In the genomic region with DNA sequence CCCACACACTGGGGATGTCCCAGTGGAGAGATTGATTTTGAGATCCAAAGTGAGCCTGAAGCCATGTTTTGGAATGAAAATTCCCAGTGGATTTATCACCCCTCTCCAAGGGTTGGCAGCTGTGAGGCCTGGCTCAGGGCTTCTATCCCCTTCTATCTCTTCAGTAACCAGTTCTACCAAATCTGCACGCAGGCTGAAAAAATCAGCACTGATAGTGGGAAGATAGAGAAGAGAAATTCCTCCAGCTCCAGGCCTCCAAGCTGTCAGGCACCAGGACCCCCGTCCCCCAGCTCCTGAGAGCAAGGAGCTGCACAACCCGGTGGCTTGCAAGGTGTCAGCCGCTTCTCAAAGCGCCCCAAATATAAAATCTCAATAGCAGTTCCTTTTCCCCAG, we compare ENCODE assay signal across 8 cellular contexts. TPM values are rescaled to one million over a fixed set of nuclear protein-coding genes. Genes with fewer than 3 reads are reported as not detected.
DNase-seq lines count a peak whose midpoint lies in the region; ATAC-seq, FAIRE-seq and TF ChIP-seq lines count a peak whose summit lies in the region.

No MANE protein-coding gene starts in this region.

- DNase-seq in A549 (ENCODE audit: low read depth in 1 of 2, low spot score in 1 of 2) (no peak), breast epithelium (ENCODE audit: low spot score in 2 of 2) (no peak), NCI-H1105 (lab: John Stamatoyannopoulos, UW) (no peak)
- DNase-seq in activated effector memory CD4-positive, alpha-beta T cell treated with Interleukin-2 at 50 U/mL for 16 hours, result no peak

- CTCF ChIA-PET in A549 (lab: Yijun Ruan, JAX), result interaction anchor here (0.8 to 34.7 kb wide), 14 partner anchors 14 to 169 kb away, joined by 3 to 685 read pairs (median 4); a partner anchor contains a TSS

- TF ChIP-seq POLR2A in A549 (IDR thresholded peaks at IDR 0.05; ENCODE audit: low read length) (no peak), breast epithelium (IDR thresholded peaks at IDR 0.05) (no peak)

- TF ChIP-seq EP300 in A549 (IDR thresholded peaks at IDR 0.05), result no peak

- peak overlapping the region; percentile 84 for H3K4me2 ChIP-seq in A549

- H3K36me3 ChIP-seq in HUES48 (ENCODE audit: control insufficient read depth, insufficient read depth, low read length) (peaks cover 14% of the 10 kb centered on the region), breast epithelium (no peaks in the 10 kb centered on the region), mucosa of rectum (ENCODE audit: control insufficient read depth in 2 of 2, insufficient read depth in 2 of 2, low read length in 2 of 2) (no peaks in the 10 kb centered on the region)

- H3K27me3 ChIP-seq in HUES48 (ENCODE audit: control insufficient read depth, insufficient read depth, low read length) (no peaks in the 10 kb centered on the region), breast epithelium (no peaks in the 10 kb centered on the region), mucosa of rectum (ENCODE audit: control insufficient read depth in 2 of 2, insufficient read depth in 2 of 2, low read length in 2 of 2) (no peaks in the 10 kb centered on the region)

- H3K9me3 ChIP-seq in A549 (no peaks in the 10 kb centered on the region), HUES48 (ENCODE audit: control insufficient read depth, insufficient read depth, low read length) (no peaks in the 10 kb centered on the region), breast epithelium (no peaks in the 10 kb centered on the region), mucosa of rectum (ENCODE audit: control insufficient read depth in 2 of 2, low read length in 2 of 2) (no peaks in the 10 kb centered on the region)

- intact Hi-C loops in breast epithelium (cut with DNase I; ENCODE audit: low total_unique reads), result no loop called here

- POLR2A ChIA-PET in A549 (lab: Yijun Ruan, JAX), result interaction anchor here (1.4 to 2.0 kb wide), 2 partner anchors 15 to 55 kb away, joined by 5 read pairs; a partner anchor contains a TSS

- H3K9ac ChIP-seq in HUES48 (ENCODE audit: low read depth, low read length), result peak overlapping the region; percentile 69; the same call in 1 of the 2 replicates
- peak overlapping the region; percentile 89 to 91 for H3K9ac ChIP-seq in mucosa of rectum (ENCODE audit: low read depth in 1 of 2, low read length in 2 of 2)

- WGBS in A549 (ENCODE audit: missing lambda C conversion rate), result 41% methylated on average over 5 of the region's 5 CpGs

- H3K4me1 ChIP-seq in A549 (peaks cover 19% of the 10 kb centered on the region), HUES48 (ENCODE audit: control insufficient read depth, insufficient read depth, low read length) (peaks cover 16% of the 10 kb centered on the region), breast epithelium (peaks cover 5 to 8% of the 10 kb centered on the region in 2 donors), mucosa of rectum (ENCODE audit: control insufficient read depth in 2 of 2, insufficient read depth in 2 of 2, low read length in 2 of 2) (peaks cover 23 to 28% of the 10 kb centered on the region in 2 donors)

- no peak for FAIRE-seq in A549 (lab: Jason Lieb, UNC)

- H3K4me3 ChIP-seq in A549 (peak overlapping the region; percentile 70), HUES48 (ENCODE audit: low read depth, low read length) (peak overlapping the region; percentile 80), breast epithelium (peak overlapping the region; percentile 89 to 91 (median 91)), mucosa of rectum (ENCODE audit: low read length in 2 of 2) (peak overlapping the region; percentile 89 to 91)

- peak overlapping the region; percentile 87 to 97 for H3K27ac ChIP-seq in A549
- peak overlapping the region; percentile 88 for H3K27ac ChIP-seq in HUES48 (ENCODE audit: low read depth, low read length)
- H3K27ac ChIP-seq in breast epithelium, result peak overlapping the region; percentile 91 to 99
- peak overlapping the region; percentile 82 to 90 for H3K27ac ChIP-seq in mucosa of rectum (ENCODE audit: low read depth in 2 of 2, low read length in 2 of 2)

- TF ChIP-seq RAD21 in A549 (conservative IDR thresholded peaks at IDR 0.05 in 1 of 2, IDR thresholded peaks at IDR 0.05 in 1 of 2), result no peak

- TF ChIP-seq CTCF in A549 (IDR thresholded peaks at IDR 0.05) (no peak), breast epithelium (IDR thresholded peaks at IDR 0.05) (no peak)

- peak in 1 of 2 experiments; percentile 16; a peak in 3 of 6 replicates for ATAC-seq in A549
- ATAC-seq in GM18861 (IDR thresholded peaks at IDR 0.05; ENCODE audit: unreplicated experiment), result no peak
- no peak for ATAC-seq in GM19351 (IDR thresholded peaks at IDR 0.05; ENCODE audit: unreplicated experiment)

TF ChIP-seq in A549, 52 proteins besides CTCF, POLR2A, EP300 and RAD21:
- TF ChIP-seq, protein P1, sequence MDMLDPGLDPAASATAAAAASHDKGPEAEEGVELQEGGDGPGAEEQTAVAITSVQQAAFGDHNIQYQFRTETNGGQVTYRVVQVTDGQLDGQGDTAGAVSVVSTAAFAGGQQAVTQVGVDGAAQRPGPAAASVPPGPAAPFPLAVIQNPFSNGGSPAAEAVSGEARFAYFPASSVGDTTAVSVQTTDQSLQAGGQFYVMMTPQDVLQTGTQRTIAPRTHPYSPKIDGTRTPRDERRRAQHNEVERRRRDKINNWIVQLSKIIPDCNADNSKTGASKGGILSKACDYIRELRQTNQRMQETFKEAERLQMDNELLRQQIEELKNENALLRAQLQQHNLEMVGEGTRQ (IDR thresholded peaks at IDR 0.05), result no peak
- TF ChIP-seq MAZ (IDR thresholded peaks at IDR 0.05; ENCODE audit: borderline replicate concordance, low read depth, low read length) (no peak), EHMT2 (IDR thresholded peaks at IDR 0.05; ENCODE audit: low read depth) (no peak), ZC3H11A (IDR thresholded peaks at IDR 0.05) (no peak), KDM1A (IDR thresholded peaks at IDR 0.05; ENCODE audit: low read depth) (no peak), CHD2 (IDR thresholded peaks at IDR 0.05; ENCODE audit: low read length, partially characterized antibody) (no peak)
- TF ChIP-seq, protein P2, sequence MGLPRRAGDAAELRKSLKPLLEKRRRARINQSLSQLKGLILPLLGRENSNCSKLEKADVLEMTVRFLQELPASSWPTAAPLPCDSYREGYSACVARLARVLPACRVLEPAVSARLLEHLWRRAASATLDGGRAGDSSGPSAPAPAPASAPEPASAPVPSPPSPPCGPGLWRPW (IDR thresholded peaks at IDR 0.05), result no peak
- TF ChIP-seq, protein P3, sequence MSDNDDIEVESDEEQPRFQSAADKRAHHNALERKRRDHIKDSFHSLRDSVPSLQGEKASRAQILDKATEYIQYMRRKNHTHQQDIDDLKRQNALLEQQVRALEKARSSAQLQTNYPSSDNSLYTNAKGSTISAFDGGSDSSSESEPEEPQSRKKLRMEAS (IDR thresholded peaks at IDR 0.05), result no peak

RNA-seq across cellular contexts. Expression of a gene that starts 1.0 kb away (rescaled TPM):
- polyA plus RNA-seq in A549 (2011; rRNA removed), result 68.8 and 78.6 TPM in 2 replicates
- 82.7 and 94.7 TPM in 2 replicates for polyA plus RNA-seq in A549 (2012; cell fraction: cytosol; rRNA removed)
- polyA plus RNA-seq in A549 (2012; cell fraction: nucleus; rRNA removed), result 89.9 and 91.7 TPM in 2 replicates
- 62.8 to 71.0 TPM (median 66.4 TPM) in 3 replicates for polyA plus RNA-seq in A549 (2017; fragmentation: RNase III; extraction: RNeasy Plus Mini Kit Qiagen cat#74134 plus additional on column Dnase treatment)
- 100 and 109 TPM in 2 replicates for polyA minus RNA-seq in A549 (2011; rRNA and poly(A)+ RNA removed)
- 10 to 100 TPM; 49.8 to 78.3 (median 56.9) TPM for total RNA-seq in breast epithelium

RNA-seq across cellular contexts. Expression of a gene that starts 6.4 kb away (rescaled TPM):
- polyA plus RNA-seq in A549 (2011; rRNA removed) (7.0 and 7.3 TPM in 2 replicates), A549 (2017; fragmentation: RNase III; extraction: RNeasy Plus Mini Kit Qiagen cat#74134 plus additional on column Dnase treatment) (3.5 to 4.9 TPM (median 4.8 TPM) in 3 replicates)
- polyA plus RNA-seq in A549 (2012; cell fraction: cytosol; rRNA removed), result 7.5 and 8.9 TPM in 2 replicates
- 9.4 and 9.9 TPM in 2 replicates for polyA plus RNA-seq in A549 (2012; cell fraction: nucleus; rRNA removed)
- 3.6 and 4.1 TPM in 2 replicates for polyA minus RNA-seq in A549 (2011; rRNA and poly(A)+ RNA removed)
- 10 to 100 TPM in 2 of 3 donors, 1 to 10 TPM in 1; 3.2 to 20.6 (median 14.2) TPM for total RNA-seq in breast epithelium

RNA-seq across cellular contexts. Expression of a gene that starts 41.7 kb away (rescaled TPM):
- polyA plus RNA-seq in A549 (2011; rRNA removed) (88.3 and 123 TPM in 2 replicates), A549 (2017; fragmentation: RNase III; extraction: RNeasy Plus Mini Kit Qiagen cat#74134 plus additional on column Dnase treatment) (78.8 to 80.2 TPM (median 78.9 TPM) in 3 replicates)
- polyA plus RNA-seq in A549 (2012; cell fraction: cytosol; rRNA removed), result 129 and 154 TPM in 2 replicates
- 136 and 150 TPM in 2 replicates for polyA plus RNA-seq in A549 (2012; cell fraction: nucleus; rRNA removed)
- 104 and 144 TPM in 2 replicates for polyA minus RNA-seq in A549 (2011; rRNA and poly(A)+ RNA removed)
- total RNA-seq in breast epithelium, result 10 to 100 TPM; 24.3 to 51.2 (median 26.4) TPM

RNA-seq across cellular contexts. Expression of a gene that starts 53.9 kb away (rescaled TPM):
- polyA plus RNA-seq in A549 (2011; rRNA removed) (10.7 and 15.3 TPM in 2 replicates), A549 (2017; fragmentation: RNase III; extraction: RNeasy Plus Mini Kit Qiagen cat#74134 plus additional on column Dnase treatment) (14.3 to 15.6 TPM (median 14.7 TPM) in 3 replicates)
- 15.6 and 18.7 TPM in 2 replicates for polyA plus RNA-seq in A549 (2012; cell fraction: cytosol; rRNA removed)
- 24.5 and 29.5 TPM in 2 replicates for polyA plus RNA-seq in A549 (2012; cell fraction: nucleus; rRNA removed)
- 16.4 and 24.5 TPM in 2 replicates for polyA minus RNA-seq in A549 (2011; rRNA and poly(A)+ RNA removed)
- total RNA-seq in breast epithelium, result 10 to 100 TPM in 2 of 3 donors, 1 to 10 TPM in 1; 9.7 to 12.0 (median 10.5) TPM

RNA-seq across cellular contexts. Expression of a gene that starts 54.8 kb away (rescaled TPM):
- polyA plus RNA-seq in A549 (2011; rRNA removed), result 25.3 and 29.3 TPM in 2 replicates
- polyA plus RNA-seq in A549 (2012; cell fraction: cytosol; rRNA removed), result 39.7 and 44.0 TPM in 2 replicates
- polyA plus RNA-seq in A549 (2012; cell fraction: nucleus; rRNA removed), result 71.3 and 74.1 TPM in 2 replicates
- polyA plus RNA-seq in A549 (2017; fragmentation: RNase III; extraction: RNeasy Plus Mini Kit Qiagen cat#74134 plus additional on column Dnase treatment), result 28.0 to 31.9 TPM (median 29.9 TPM) in 3 replicates
- polyA minus RNA-seq in A549 (2011; rRNA and poly(A)+ RNA removed), result 57.4 and 69.0 TPM in 2 replicates
- 10 to 100 TPM; 32.2 to 42.9 (median 40.3) TPM for total RNA-seq in breast epithelium
